In the genomic region with DNA sequence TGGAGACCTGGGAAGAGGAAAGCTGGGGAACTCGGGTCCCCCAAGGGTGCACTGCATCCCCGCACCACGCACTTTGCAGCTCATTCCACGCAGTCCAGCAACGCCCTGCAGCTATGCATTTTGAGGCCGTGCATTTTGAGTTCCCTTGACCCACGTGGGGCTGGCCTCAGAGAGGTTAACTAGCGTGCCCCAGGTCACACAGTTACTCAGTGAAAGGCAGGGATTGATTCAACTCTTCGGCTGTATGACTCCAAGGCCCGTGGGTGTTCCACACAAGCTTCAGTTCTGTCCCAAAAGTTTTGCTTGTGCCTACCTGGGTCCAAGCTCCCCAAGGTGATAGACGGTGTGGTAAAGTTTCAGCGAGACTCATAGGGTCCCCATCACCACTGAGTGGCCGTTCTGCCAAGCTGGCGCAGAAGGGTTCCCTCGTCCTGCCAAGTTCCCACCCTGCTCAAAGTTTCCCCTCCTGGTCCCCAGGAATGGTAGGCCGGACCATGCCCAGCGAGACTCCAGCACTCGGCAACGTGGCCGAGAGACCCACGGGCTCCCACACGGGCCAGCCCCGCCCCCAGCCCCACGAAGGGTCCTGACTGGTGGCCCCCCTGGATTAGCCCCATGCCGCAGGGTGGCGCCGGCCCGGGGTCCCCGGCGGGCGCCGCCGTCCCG, we compare ENCODE assay signal across 8 cellular contexts. TPM values are rescaled to one million over a fixed set of nuclear protein-coding genes. Genes with fewer than 3 reads are reported as not detected.
DNase-seq lines count a peak whose midpoint lies in the region; ATAC-seq and TF ChIP-seq lines count a peak whose summit lies in the region.

No MANE protein-coding gene starts in this region.

- H3K27me3 Mint-ChIP-seq in mesothelial cell of epicardium (ENCODE audit: low read depth) = no peaks in the 10 kb centered on the region

- no peaks in the 10 kb centered on the region for H3K36me3 ChIP-seq in BLaER1
- no peaks in the 10 kb centered on the region for H3K36me3 ChIP-seq in breast epithelium

- H3K9me3 Mint-ChIP-seq in mesothelial cell of epicardium = no peaks in the 10 kb centered on the region

- peak overlapping the region; percentile 97 for H3K27ac Mint-ChIP-seq in mesothelial cell of epicardium

- peak overlapping the region; percentile 76 for H3K4me3 Mint-ChIP-seq in mesothelial cell of epicardium

- H3K27ac ChIP-seq in BLaER1 (peak overlapping the region; percentile 60), HL-60 (replicated peaks) (no peak overlapping the region), breast epithelium (peak overlapping the region; percentile 88 to 94)

- peaks cover 69% of the 10 kb centered on the region for H3K4me1 Mint-ChIP-seq in mesothelial cell of epicardium

- DNase-seq in HL-60 (ENCODE audit: low read depth in 1 of 2, low spot score in 1 of 2) (no peak), breast epithelium (ENCODE audit: low spot score in 2 of 2) (no peak), mesothelial cell of epicardium (ENCODE audit: low spot score in 2 of 2, unreplicated experiment in 2 of 2) (peak in 1 of 2 experiments; percentile 55), ACHN (no peak), SKM-1 (lab: John Stamatoyannopoulos, UW; ENCODE audit: unreplicated experiment) (no peak)

- peak overlapping the region; percentile 80 for H3K9ac ChIP-seq in BLaER1

- in situ Hi-C loops in ACHN (cut with HindIII; ENCODE audit: low pct_ligation_motif_present, low pct_unique_long_range_greater_than_20kb, low sequenced_read_pairs) = no loop called here

- H4K20me1 ChIP-seq in BLaER1 = no peaks in the 10 kb centered on the region

- peaks cover 84% of the 10 kb centered on the region for H3K4me1 ChIP-seq in BLaER1
- H3K4me1 ChIP-seq in breast epithelium = peaks cover 34 to 37% of the 10 kb centered on the region in 2 donors

- peak overlapping the region; percentile 74 for H3K4me3 ChIP-seq in BLaER1
- H3K4me3 ChIP-seq in HL-60 (replicated peaks; ENCODE audit: insufficient read depth, low read length) = peak overlapping the region; percentile 41
- H3K4me3 ChIP-seq in breast epithelium = peak overlapping the region; percentile 72 to 91 (median 86)

- H3K9me3 ChIP-seq in BLaER1 (no peaks in the 10 kb centered on the region), breast epithelium (no peaks in the 10 kb centered on the region)

- ATAC-seq in GM21576 (IDR thresholded peaks at IDR 0.05; ENCODE audit: unreplicated experiment) = no peak
- ATAC-seq in HG02938 (IDR thresholded peaks at IDR 0.05; ENCODE audit: unreplicated experiment) = no peak

- H3K27me3 ChIP-seq in BLaER1 = no peaks in the 10 kb centered on the region
- no peaks in the 10 kb centered on the region for H3K27me3 ChIP-seq in HL-60 (ENCODE audit: insufficient read depth, poor library complexity, severe bottlenecking)
- no peaks in the 10 kb centered on the region for H3K27me3 ChIP-seq in breast epithelium

- intact Hi-C loops in breast epithelium (cut with DNase I; ENCODE audit: low total_unique reads) = no loop called here

- peak overlapping the region; percentile 97 for H3K4me2 ChIP-seq in BLaER1

- H3K36me3 Mint-ChIP-seq in mesothelial cell of epicardium = no peaks in the 10 kb centered on the region

- no peak for TF ChIP-seq POLR2A in breast epithelium (IDR thresholded peaks at IDR 0.05)

- TF ChIP-seq CTCF in HL-60 (IDR thresholded peaks at IDR 0.05; ENCODE audit: insufficient read depth, low read length) (no peak), breast epithelium (IDR thresholded peaks at IDR 0.05) (no peak), mesothelial cell of epicardium (IDR thresholded peaks at IDR 0.05; ENCODE audit: unreplicated experiment) (no peak)

RNA-seq across cellular contexts. Expression of gene HSPG2, which starts 0.6 kb away (rescaled TPM):
- 100 to 1,000 TPM in 1 of 3 donors, 10 to 100 TPM in 2; 48.3 to 219 (median 95.0) TPM for total RNA-seq in breast epithelium
- 221 to 226 TPM (median 221 TPM) in 3 replicates for total RNA-seq in mesothelial cell of epicardium

RNA-seq across cellular contexts. Expression of gene CELA3B, which starts 40.3 kb away (rescaled TPM):
- not detected for total RNA-seq in breast epithelium
- total RNA-seq in mesothelial cell of epicardium = not detected in 3 replicates
